In genomic region chr2:195445639-195446038, GRCh38 we compare ENCODE assay signal across 20 cellular contexts.
"Had no signal": no experiment of that assay in that cellular context is flagged by ENCODE, and none has a peak within 500 bp of the region (broad histone marks: within the 10 kb centered on the region; RNA-seq: fewer than 3 reads in every experiment).

No MANE protein-coding gene starts in this region.

- H3K27ac ChIP-seq: esophagus squamous epithelium, tibial artery had no signal

- H3K4me3 Mint-ChIP-seq: activated naive CD4-positive, alpha-beta T cell treated with anti-CD3 and anti-CD28 coated beads for 36 hours; activated T-cell treated with anti-CD3 and anti-CD28 coated beads, Interleukin-2, amount 50 U/mL, for 4 hours; nephron; T-helper 1 cell treated with Interleukin-12 subunit alpha and Interleukin-12 subunit beta and Interleukin-4 antibody, amounts not matched to agents 30 μg/mL and 1 μg/mL, for 36 hours had no signal

- H3K36me3 ChIP-seq: esophagus squamous epithelium, tibial artery had no signal

- H3K4me1 ChIP-seq: esophagus squamous epithelium, tibial artery had no signal

- H3K27ac Mint-ChIP-seq: activated naive CD4-positive, alpha-beta T cell treated with anti-CD3 and anti-CD28 coated beads for 36 hours; T-helper 1 cell treated with Interleukin-12 subunit alpha and Interleukin-12 subunit beta and Interleukin-4 antibody, amounts not matched to agents 30 μg/mL and 1 μg/mL, for 36 hours had no signal

- H3K27me3 ChIP-seq: esophagus squamous epithelium, tibial artery had no signal

- DNase-seq: activated CD4-positive, alpha-beta T cell treated with anti-CD3 and anti-CD28 coated beads, Interleukin-2, amount 50 U/mL, for 1 hour; activated CD8-positive, alpha-beta memory T cell treated with anti-CD3 and anti-CD28 coated beads, Interleukin-2, amount 50 U/mL, for 4 hours; activated naive CD4-positive, alpha-beta T cell treated with anti-CD3 and anti-CD28 coated beads for 36 hours; activated T-cell treated with anti-CD3 and anti-CD28 coated beads, Interleukin-2, amount 50 U/mL, for 4 hours; aorta; cerebellar nuclear complex; effector CD8-positive, alpha-beta T cell; esophagus squamous epithelium; foreskin melanocyte; glutamatergic neuron; hypothalamus; kidney; midbrain; nucleus accumbens; posterior cingulate gyrus; stimulated activated naive CD8-positive, alpha-beta T cell treated with anti-CD3 and anti-CD28 coated beads, Interleukin-15, Interleukin-2, amounts not matched to agents 100 U/mL and 50 U/mL, for 24 hours; substantia nigra; tibial artery had no signal

- H3K4me3 ChIP-seq: esophagus squamous epithelium, tibial artery had no signal
